15 cellular contexts compared by ENCODE assay signal in genomic region chr2:120715941-120716340, GRCh38. TPM values are rescaled to one million over a fixed set of nuclear protein-coding genes. Genes with fewer than 3 reads are reported as not detected.
"Had no signal": no experiment of that assay in that cellular context is flagged by ENCODE, and none has a peak within 500 bp of the region (broad histone marks: within the 10 kb centered on the region; RNA-seq: fewer than 3 reads in every experiment).

No MANE protein-coding gene starts in this region.

- H3K9me3 ChIP-seq: lower lobe of right lung, upper lobe of left lung had no signal

- H3K27me3 ChIP-seq: brain microvascular endothelial cell, upper lobe of left lung had no signal

- ATAC-seq: activated CD8-positive, alpha-beta T cell treated with anti-CD3 and anti-CD28 coated beads for 36 hours; activated T-cell treated with anti-CD3 and anti-CD28 coated beads, Interleukin-2, amount 50 U/mL, for 72 hours; lower lobe of right lung; stimulated activated naive CD8-positive, alpha-beta T cell treated with anti-CD3 and anti-CD28 coated beads, Interleukin-15, Interleukin-2, amounts not matched to agents 100 U/mL and 50 U/mL, for 24 hours had no signal

- H3K27ac ChIP-seq: brain microvascular endothelial cell, lower lobe of right lung, upper lobe of left lung had no signal

- H3K36me3 ChIP-seq: brain microvascular endothelial cell, lower lobe of right lung, upper lobe of left lung had no signal

- H3K27me3 Mint-ChIP-seq: activated CD8-positive, alpha-beta T cell treated with anti-CD3 and anti-CD28 coated beads for 36 hours had no signal

- H3K4me3 ChIP-seq: lower lobe of right lung, upper lobe of left lung had no signal

- H3K36me3 Mint-ChIP-seq: activated naive CD8-positive, alpha-beta T cell treated with anti-CD3 and anti-CD28 coated beads, Interleukin-2, amount 10 ng/mL, durations not matched to agents 7 days and 5 days had no signal

- H3K4me3 Mint-ChIP-seq: activated B cell treated with CpG ODN at 0.5 μM for 24 hours; activated CD8-positive, alpha-beta T cell treated with anti-CD3 and anti-CD28 coated beads for 36 hours; activated naive CD8-positive, alpha-beta T cell treated with anti-CD3 and anti-CD28 coated beads, Interleukin-2, amount 10 ng/mL, durations not matched to agents 7 days and 5 days; activated T-cell treated with anti-CD3 and anti-CD28 coated beads, Interleukin-2, amount 50 U/mL, for 72 hours had no signal

- H3K4me1 Mint-ChIP-seq: activated B cell treated with CpG ODN at 0.5 μM for 24 hours had no signal

- DNase-seq: activated B cell treated with CpG ODN at 0.5 μM for 24 hours; activated CD4-positive, alpha-beta T cell treated with anti-CD3 and anti-CD28 coated beads for 48 hours; activated CD8-positive, alpha-beta memory T cell treated with anti-CD3 and anti-CD28 coated beads, Interleukin-2, amount 50 U/mL, for 4 hours; activated CD8-positive, alpha-beta T cell treated with anti-CD3 and anti-CD28 coated beads for 36 hours; activated naive CD8-positive, alpha-beta T cell treated with anti-CD3 and anti-CD28 coated beads, Interleukin-2, amount 10 ng/mL, durations not matched to agents 7 days and 5 days; activated T-cell treated with anti-CD3 and anti-CD28 coated beads, Interleukin-2, amount 50 U/mL, for 72 hours; anterior cingulate cortex; brain microvascular endothelial cell; effector memory CD4-positive, alpha-beta T cell; left cardiac atrium; lower lobe of right lung; midbrain; small intestine; stimulated activated naive CD8-positive, alpha-beta T cell treated with anti-CD3 and anti-CD28 coated beads, Interleukin-15, Interleukin-2, amounts not matched to agents 100 U/mL and 50 U/mL, for 24 hours had no signal

- H3K27ac Mint-ChIP-seq: activated B cell treated with CpG ODN at 0.5 μM for 24 hours; activated CD8-positive, alpha-beta T cell treated with anti-CD3 and anti-CD28 coated beads for 36 hours; activated naive CD8-positive, alpha-beta T cell treated with anti-CD3 and anti-CD28 coated beads, Interleukin-2, amount 10 ng/mL, durations not matched to agents 7 days and 5 days; activated T-cell treated with anti-CD3 and anti-CD28 coated beads, Interleukin-2, amount 50 U/mL, for 72 hours had no signal

- H3K4me1 ChIP-seq: lower lobe of right lung, upper lobe of left lung had no signal

- H3K9me3 Mint-ChIP-seq: activated B cell treated with CpG ODN at 0.5 μM for 24 hours; activated CD8-positive, alpha-beta T cell treated with anti-CD3 and anti-CD28 coated beads for 36 hours; activated naive CD8-positive, alpha-beta T cell treated with anti-CD3 and anti-CD28 coated beads, Interleukin-2, amount 10 ng/mL, durations not matched to agents 7 days and 5 days; activated T-cell treated with anti-CD3 and anti-CD28 coated beads, Interleukin-2, amount 50 U/mL, for 72 hours had no signal

RNA-seq across cellular contexts. Expression of gene GLI2, which starts 19.7 kb away (rescaled TPM):
- total RNA-seq: activated B cell treated with CpG ODN at 0.5 μM for 24 hours; activated CD8-positive, alpha-beta T cell treated with anti-CD3 and anti-CD28 coated beads for 36 hours; activated T-cell treated with anti-CD3 and anti-CD28 coated beads, Interleukin-2, amount 50 U/mL, for 72 hours had no signal
